Comparison of ENCODE assay signal across 8 cellular contexts in genomic region chr15:84080778-84081084, GRCh38.
A peak's percentile ranks its signal among the peaks of the same experiment; 100 is the strongest.
DNase-seq lines count a peak whose midpoint lies in the region; ATAC-seq, FAIRE-seq and TF ChIP-seq lines count a peak whose summit lies in the region.
"Not testable (repeated sequence)": the region's sequence is repeated elsewhere in the genome, so short reads cannot be mapped to it uniquely, and the experiment has no call there.

No MANE protein-coding gene starts in this region.

- H3K79me2 ChIP-seq in KMS-11 (ENCODE audit: insufficient read depth, low read depth); endothelial cell of umbilical vein (ENCODE audit: control insufficient read depth, insufficient read depth, low read length): not testable (repeated sequence)

- H3K4me3 ChIP-seq in KMS-11 (IDR thresholded peaks at IDR 0.05; ENCODE audit: insufficient read depth, low read depth, low read length); endothelial cell of umbilical vein (replicated peaks in 1 of 3; ENCODE audit: insufficient read depth in 1 of 3, low read depth in 1 of 3, low read length in 3 of 3): not testable (repeated sequence)

- FAIRE-seq in endothelial cell of umbilical vein (lab: Jason Lieb, UNC) = peak; percentile 68

- H2AFZ ChIP-seq in KMS-11 (ENCODE audit: low read depth) = peak overlapping the region; percentile 89
- not testable (repeated sequence) for H2AFZ ChIP-seq in endothelial cell of umbilical vein (ENCODE audit: low read depth, low read length)

- intact Hi-C loops in endothelial cell of umbilical vein (cut with micrococcal nuclease) = not testable (repeated sequence)

- H3K9ac ChIP-seq in KMS-11; endothelial cell of umbilical vein (replicated peaks; ENCODE audit: extremely low read depth, insufficient read depth, low read length): not testable (repeated sequence)

- peaks cover 8 to 15% (median 13%) of the 10 kb centered on the region in 3 donors for H3K4me1 Mint-ChIP-seq in T-cell
- not testable (repeated sequence) for H3K4me1 Mint-ChIP-seq in activated naive CD8-positive, alpha-beta T cell treated with anti-CD3 and anti-CD28 coated beads for 36 hours; progenitor cell of endocrine pancreas (ENCODE audit: low read depth)

- POLR2A ChIA-PET in T-cell (lab: Charles Lee); endothelial cell of umbilical vein (lab: Charles Lee): not testable (repeated sequence)

- H3K36me3 Mint-ChIP-seq in T-cell; activated naive CD8-positive, alpha-beta T cell treated with anti-CD3 and anti-CD28 coated beads for 36 hours; progenitor cell of endocrine pancreas (ENCODE audit: insufficient read depth): not testable (repeated sequence)

- not testable (repeated sequence) for H3K9me3 ChIP-seq in endothelial cell of umbilical vein (replicated peaks; ENCODE audit: control insufficient read depth, insufficient read depth, low read length)

- CTCF ChIA-PET in T-cell (lab: Charles Lee); endothelial cell of umbilical vein (lab: Charles Lee): not testable (repeated sequence)

- H3K27me3 ChIP-seq in KMS-11 (ENCODE audit: insufficient read depth, low read depth) = not testable (repeated sequence)
- H3K27me3 ChIP-seq in endothelial cell of umbilical vein (ENCODE audit: control insufficient read depth in 2 of 2, insufficient read depth in 2 of 2, low read length in 2 of 2) = peaks cover 5 to 14% of the 10 kb centered on the region in 2 experiments

- H3K27me3 Mint-ChIP-seq in T-cell = peaks cover 52 to 56% of the 10 kb centered on the region in 2 donors
- H3K27me3 Mint-ChIP-seq in activated naive CD8-positive, alpha-beta T cell treated with anti-CD3 and anti-CD28 coated beads for 36 hours = peaks cover 80% of the 10 kb centered on the region
- H3K27me3 Mint-ChIP-seq in progenitor cell of endocrine pancreas = peaks cover 40% of the 10 kb centered on the region

- dilution Hi-C loops in endothelial cell of umbilical vein (cut with MboI; ENCODE audit: extremely low pct_ligation_motif_present, low sequenced_read_pairs) = not testable (repeated sequence)

- not testable (repeated sequence) for H3K27ac Mint-ChIP-seq in T-cell; activated naive CD8-positive, alpha-beta T cell treated with anti-CD3 and anti-CD28 coated beads for 36 hours; progenitor cell of endocrine pancreas

- H3K27ac ChIP-seq in KMS-11; endothelial cell of umbilical vein (ENCODE audit: insufficient read depth, low read depth, low read length): not testable (repeated sequence)

- peak overlapping the region; percentile 70 to 80 (median 73) for H3K4me3 Mint-ChIP-seq in T-cell
- H3K4me3 Mint-ChIP-seq in activated naive CD8-positive, alpha-beta T cell treated with anti-CD3 and anti-CD28 coated beads for 36 hours = peak overlapping the region; percentile 77
- H3K4me3 Mint-ChIP-seq in progenitor cell of endocrine pancreas (ENCODE audit: low read depth) = peak overlapping the region; percentile 83

- H3K9me1 ChIP-seq in endothelial cell of umbilical vein (replicated peaks; ENCODE audit: control insufficient read depth, extremely low read depth, insufficient read depth, low read length) = not testable (repeated sequence)

- not testable (repeated sequence) for BruUV-seq in endothelial cell of umbilical vein (replicated peaks; lab: Mats Ljungman, UMichigan)

- DNase-seq in ACHN (peak; percentile 50), kidney tubule cell (ENCODE audit: low spot score) (peak; percentile 71)
- DNase-seq in T-cell; activated naive CD8-positive, alpha-beta T cell treated with anti-CD3 and anti-CD28 coated beads for 36 hours; endothelial cell of umbilical vein (ENCODE audit: low read depth, low spot score); progenitor cell of endocrine pancreas (ENCODE audit: low spot score, unreplicated experiment): not testable (repeated sequence)

- not testable (repeated sequence) for TF ChIP-seq POLR2A in endothelial cell of umbilical vein (IDR thresholded peaks at IDR 0.05; ENCODE audit: low read depth, low read length)

- not testable (repeated sequence) for H3K4me1 ChIP-seq in KMS-11 (ENCODE audit: low read depth, poor library complexity, severe bottlenecking); endothelial cell of umbilical vein (ENCODE audit: control insufficient read depth, extremely low read depth, insufficient read depth, low read length)

- not testable (repeated sequence) for H3K9me3 Mint-ChIP-seq in T-cell; activated naive CD8-positive, alpha-beta T cell treated with anti-CD3 and anti-CD28 coated beads for 36 hours; progenitor cell of endocrine pancreas (ENCODE audit: low read depth)

- not testable (repeated sequence) for H4K20me1 ChIP-seq in KMS-11 (ENCODE audit: insufficient read depth); endothelial cell of umbilical vein (replicated peaks; ENCODE audit: control insufficient read depth, extremely low read depth, insufficient read depth, low read length)

- H3K4me2 ChIP-seq in KMS-11 = peak overlapping the region; percentile 54
- not testable (repeated sequence) for H3K4me2 ChIP-seq in endothelial cell of umbilical vein (ENCODE audit: insufficient read depth, low read length)

- not testable (repeated sequence) for TF ChIP-seq CTCF in KMS-11 (conservative IDR thresholded peaks at IDR 0.05; ENCODE audit: low read depth, low read length); endothelial cell of umbilical vein (IDR thresholded peaks at IDR 0.05; ENCODE audit: extremely low read depth in 1 of 2, insufficient read depth in 1 of 2, low read depth in 1 of 2, low read length in 2 of 2); progenitor cell of endocrine pancreas (IDR thresholded peaks at IDR 0.05; ENCODE audit: unreplicated experiment)

- not testable (repeated sequence) for H3K36me3 ChIP-seq in KMS-11 (ENCODE audit: insufficient read depth); endothelial cell of umbilical vein (ENCODE audit: control insufficient read depth in 2 of 2, extremely low read depth in 1 of 2, insufficient read depth in 2 of 2, low read length in 2 of 2)

- ATAC-seq in GM21619 (IDR thresholded peaks at IDR 0.05; ENCODE audit: unreplicated experiment) = peak; percentile 12
- not testable (repeated sequence) for ATAC-seq in T-cell (replicated peaks in 1 of 4)

- in situ Hi-C loops in ACHN (cut with HindIII; ENCODE audit: low pct_ligation_motif_present, low pct_unique_long_range_greater_than_20kb, low sequenced_read_pairs) = not testable (repeated sequence)
